13 cellular contexts compared by ENCODE assay signal in the genomic region with DNA sequence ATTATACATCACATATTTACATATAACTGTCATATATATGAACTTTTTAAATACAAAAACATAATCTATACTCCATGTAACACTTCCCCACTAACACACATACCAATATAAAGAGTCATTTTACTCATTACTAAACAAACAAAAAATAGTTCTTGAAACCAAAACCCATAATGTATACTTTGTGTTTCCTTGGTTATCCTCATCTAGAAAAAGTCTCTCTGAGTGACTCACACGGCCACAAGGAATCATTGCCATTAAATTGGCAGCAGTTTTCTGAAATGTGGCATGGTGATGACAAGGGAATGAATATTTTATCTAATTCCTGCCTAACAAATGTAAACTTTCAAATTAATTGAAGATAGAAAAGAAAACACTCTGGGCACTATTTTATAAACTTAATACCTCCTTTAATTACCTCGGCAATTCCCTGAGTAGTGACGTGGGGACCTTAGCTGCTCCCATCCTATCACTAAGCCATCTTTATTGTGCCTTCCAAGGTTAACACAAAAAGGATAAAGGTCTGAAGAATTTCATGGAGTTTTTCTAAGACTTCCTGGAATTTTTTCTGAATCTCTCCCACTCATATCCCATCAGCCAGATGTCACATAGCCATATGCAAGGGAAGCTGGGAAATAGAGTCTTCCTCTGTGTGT.
A peak's percentile ranks its signal among the peaks of the same experiment; 100 is the strongest.
DNase-seq lines count a peak whose midpoint lies in the region; ATAC-seq and TF ChIP-seq lines count a peak whose summit lies in the region.
"Had no signal": no experiment of that assay in that cellular context is flagged by ENCODE, and none has a peak within 500 bp of the region (broad histone marks: within the 10 kb centered on the region; RNA-seq: fewer than 3 reads in every experiment).

No MANE protein-coding gene starts in this region.

- WGBS in SK-N-SH (ENCODE audit: low lambda C conversion rate), result 25% methylated on average over 3 of the region's 3 CpGs

- no peak for ATAC-seq in GM18505 (IDR thresholded peaks at IDR 0.05; ENCODE audit: unreplicated experiment)
- ATAC-seq in CD4-positive, alpha-beta T cell (ENCODE audit: poor library complexity), result no peak
- ATAC-seq: upper lobe of right lung had no signal

- H3F3A ChIP-seq in SK-N-SH (replicated peaks; ENCODE audit: insufficient read depth), result no peaks in the 10 kb centered on the region

- no peak overlapping the region for H2AFZ ChIP-seq in SK-N-SH (ENCODE audit: low read depth)
- H2AFZ ChIP-seq: parathyroid adenoma had no signal

- DNase-seq in Caki2 (ENCODE audit: low read depth), result peak; percentile 89
- peak; percentile 17 for DNase-seq in LHCN-M2 (ENCODE audit: low read depth)
- peak; percentile 8 for DNase-seq in brain pericyte (ENCODE audit: low read depth, low spot score)
- DNase-seq in kidney epithelial cell (ENCODE audit: low read depth), result peak; percentile 70
- DNase-seq in SK-N-SH, result no peak
- DNase-seq in activated CD4-positive, alpha-beta T cell treated with anti-CD3 and anti-CD28 coated beads, Interleukin-2, amount 50 U/mL, for 48 hours, result no peak
- DNase-seq in CD4-positive, alpha-beta T cell, result no peak
- DNase-seq: activated naive CD4-positive, alpha-beta T cell; AML-193; stimulated activated CD8-positive, alpha-beta memory T cell treated with anti-CD3 and anti-CD28 coated beads, Interleukin-4, amount 100 ng/mL, for 48 hours; upper lobe of right lung had no signal

- no peak overlapping the region for H3K27ac ChIP-seq in SK-N-SH (ENCODE audit: low read depth in 2 of 2, low read length in 1 of 2)
- no peak overlapping the region for H3K27ac ChIP-seq in CD4-positive, alpha-beta T cell (ENCODE audit: low read depth, low read length)
- H3K27ac ChIP-seq: parathyroid adenoma, upper lobe of right lung had no signal

- intact Hi-C loops in CD4-positive, alpha-beta T cell (cut with DNase I, micrococcal nuclease), result no loop called here

- in situ Hi-C loops in Caki2 (cut with HindIII; ENCODE audit: low pct_unique_long_range_greater_than_20kb, low sequenced_read_pairs), result no loop called here

- no peaks in the 10 kb centered on the region for H3K36me3 Mint-ChIP-seq in CD4-positive, alpha-beta T cell (ENCODE audit: low read depth)

- H3K4me3 ChIP-seq in kidney epithelial cell (ENCODE audit: low read depth, low read length), result no peak overlapping the region
- H3K4me3 ChIP-seq in SK-N-SH (ENCODE audit: low read depth in 2 of 2, low read length in 1 of 2), result no peak overlapping the region
- H3K4me3 ChIP-seq: upper lobe of right lung had no signal

- H3K9me3 ChIP-seq in SK-N-SH, result no peaks in the 10 kb centered on the region
- no peaks in the 10 kb centered on the region for H3K9me3 ChIP-seq in CD4-positive, alpha-beta T cell (ENCODE audit: control insufficient read depth, low read length)
- H3K9me3 ChIP-seq: upper lobe of right lung had no signal

- TF ChIP-seq EP300 in SK-N-SH (IDR thresholded peaks at IDR 0.05; ENCODE audit: borderline replicate concordance in 1 of 2, low read depth in 1 of 2, low read length in 1 of 2), result no peak

- no peaks in the 10 kb centered on the region for H3K4me1 ChIP-seq in SK-N-SH (ENCODE audit: control insufficient read depth in 1 of 2, insufficient read depth in 2 of 2, low read depth in 1 of 2, low read length in 1 of 2)
- H3K4me1 ChIP-seq: parathyroid adenoma, upper lobe of right lung had no signal

- no peaks in the 10 kb centered on the region for H4K20me1 ChIP-seq in SK-N-SH (ENCODE audit: insufficient read depth)

- H3K27ac Mint-ChIP-seq in CD4-positive, alpha-beta T cell, result no peak overlapping the region

- no peak overlapping the region for H3K9ac ChIP-seq in SK-N-SH
- H3K9ac ChIP-seq: parathyroid adenoma had no signal

- H3K27me3 ChIP-seq in kidney epithelial cell (ENCODE audit: control insufficient read depth, insufficient read depth, low read length), result no peaks in the 10 kb centered on the region
- no peaks in the 10 kb centered on the region for H3K27me3 ChIP-seq in SK-N-SH (ENCODE audit: insufficient read depth)
- H3K27me3 ChIP-seq in CD4-positive, alpha-beta T cell (ENCODE audit: control insufficient read depth, insufficient read depth, low read length), result no peaks in the 10 kb centered on the region
- H3K27me3 ChIP-seq: upper lobe of right lung had no signal

- no peak overlapping the region for H3K4me3 Mint-ChIP-seq in CD4-positive, alpha-beta T cell

- peaks cover 10% of the 10 kb centered on the region for H3K9me3 Mint-ChIP-seq in CD4-positive, alpha-beta T cell

- CTCF ChIA-PET in SK-N-SH (lab: Yijun Ruan, JAX), result no interaction called here
- CTCF ChIA-PET in CD4-positive, alpha-beta T cell (lab: Charles Lee), result no interaction called here

- no peaks in the 10 kb centered on the region for H3K4me1 Mint-ChIP-seq in CD4-positive, alpha-beta T cell (ENCODE audit: low read depth)

- no peak for TF ChIP-seq POLR2A in GM18505 (IDR thresholded peaks at IDR 0.05; ENCODE audit: borderline replicate concordance, extremely low read depth, insufficient read depth, insufficient read length)

- H3K36me3 ChIP-seq in kidney epithelial cell (ENCODE audit: control insufficient read depth, insufficient read depth, low read length) (no peaks in the 10 kb centered on the region), SK-N-SH (replicated peaks in 1 of 2; ENCODE audit: control insufficient read depth in 1 of 2, insufficient read depth in 2 of 2, low read length in 1 of 2) (no peaks in the 10 kb centered on the region)
- H3K36me3 ChIP-seq: upper lobe of right lung had no signal

- TF ChIP-seq RAD21 in SK-N-SH (IDR thresholded peaks at IDR 0.05; ENCODE audit: low read length), result no peak

- no peaks in the 10 kb centered on the region for H3K9me2 ChIP-seq in SK-N-SH

- H3K79me2 ChIP-seq in SK-N-SH (ENCODE audit: insufficient read depth), result no peaks in the 10 kb centered on the region
- H3K79me2 ChIP-seq: parathyroid adenoma had no signal

- POLR2A ChIA-PET in SK-N-SH (lab: Yijun Ruan, JAX), result no interaction called here
- POLR2A ChIA-PET in CD4-positive, alpha-beta T cell (lab: Charles Lee), result no interaction called here

- TF ChIP-seq CTCF in kidney epithelial cell (IDR thresholded peaks at IDR 0.05; ENCODE audit: insufficient read depth, low read length, poor library complexity, severe bottlenecking) (no peak), SK-N-SH (IDR thresholded peaks at IDR 0.05) (no peak)
- TF ChIP-seq CTCF in CD4-positive, alpha-beta T cell (IDR thresholded peaks at IDR 0.05), result no peak

- H3K4me2 ChIP-seq in SK-N-SH, result no peak overlapping the region

- no peaks in the 10 kb centered on the region for H3K27me3 Mint-ChIP-seq in CD4-positive, alpha-beta T cell

TF ChIP-seq in SK-N-SH, 30 proteins besides CTCF, POLR2A, EP300 and RAD21:
- TF ChIP-seq TCF12 (IDR thresholded peaks at IDR 0.05), result no peak
- no peak for TF ChIP-seq GATA2 (CRISPR knock-in tag; IDR thresholded peaks at IDR 0.05)
- TF ChIP-seq, protein P1, sequence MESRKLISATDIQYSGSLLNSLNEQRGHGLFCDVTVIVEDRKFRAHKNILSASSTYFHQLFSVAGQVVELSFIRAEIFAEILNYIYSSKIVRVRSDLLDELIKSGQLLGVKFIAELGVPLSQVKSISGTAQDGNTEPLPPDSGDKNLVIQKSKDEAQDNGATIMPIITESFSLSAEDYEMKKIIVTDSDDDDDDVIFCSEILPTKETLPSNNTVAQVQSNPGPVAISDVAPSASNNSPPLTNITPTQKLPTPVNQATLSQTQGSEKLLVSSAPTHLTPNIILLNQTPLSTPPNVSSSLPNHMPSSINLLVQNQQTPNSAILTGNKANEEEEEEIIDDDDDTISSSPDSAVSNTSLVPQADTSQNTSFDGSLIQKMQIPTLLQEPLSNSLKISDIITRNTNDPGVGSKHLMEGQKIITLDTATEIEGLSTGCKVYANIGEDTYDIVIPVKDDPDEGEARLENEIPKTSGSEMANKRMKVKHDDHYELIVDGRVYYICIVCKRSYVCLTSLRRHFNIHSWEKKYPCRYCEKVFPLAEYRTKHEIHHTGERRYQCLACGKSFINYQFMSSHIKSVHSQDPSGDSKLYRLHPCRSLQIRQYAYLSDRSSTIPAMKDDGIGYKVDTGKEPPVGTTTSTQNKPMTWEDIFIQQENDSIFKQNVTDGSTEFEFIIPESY (IDR thresholded peaks at IDR 0.05; ENCODE audit: borderline replicate concordance, low read depth), result no peak
- no peak for TF ChIP-seq RCOR1 (IDR thresholded peaks at IDR 0.05; ENCODE audit: low read length)
- TF ChIP-seq CHD2 (IDR thresholded peaks at IDR 0.05; ENCODE audit: low read length, partially characterized antibody), result no peak
- TF ChIP-seq RXRA (IDR thresholded peaks at IDR 0.05; ENCODE audit: borderline replicate concordance, low read depth), result no peak
- no peak for TF ChIP-seq GABPA (IDR thresholded peaks at IDR 0.05; ENCODE audit: low read depth)

Comparison
In these comparisons a context has a peak if more than half of its experiments do, and no peak if none do; other contexts are left out.
1. DNase-seq: peak in Caki2 (single experiment), LHCN-M2 (single experiment), brain pericyte (single experiment) and kidney epithelial cell (single experiment); none in SK-N-SH (single experiment), activated CD4-positive, alpha-beta T cell treated with anti-CD3 and anti-CD28 coated beads, Interleukin-2, amount 50 U/mL, for 48 hours (0 of 2) and CD4-positive, alpha-beta T cell (0 of 10).